In the genomic region with DNA sequence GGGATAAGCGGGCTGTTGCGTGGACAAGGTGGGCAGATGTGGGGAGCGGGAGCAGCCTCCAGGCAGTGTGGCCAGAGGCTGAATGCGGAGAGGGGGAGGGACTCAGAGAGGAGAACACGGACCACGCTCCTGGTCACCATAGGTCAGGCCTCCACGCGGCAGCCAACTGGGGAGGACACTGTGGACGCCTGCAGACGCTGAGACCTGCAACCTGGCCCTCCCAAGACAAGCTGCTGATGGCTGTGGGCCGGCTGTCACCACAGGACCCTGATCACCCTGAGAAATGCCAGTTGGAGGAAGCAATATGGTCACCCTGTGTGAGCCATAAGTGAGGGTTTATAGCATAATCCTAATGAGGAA, we compare ENCODE assay signal across 18 cellular contexts. TPM values are rescaled to one million over a fixed set of nuclear protein-coding genes. Genes with fewer than 3 reads are reported as not detected.
A peak's percentile ranks its signal among the peaks of the same experiment; 100 is the strongest.
DNase-seq lines count a peak whose midpoint lies in the region; ATAC-seq, FAIRE-seq and TF ChIP-seq lines count a peak whose summit lies in the region.
"Had no signal": no experiment of that assay in that cellular context is flagged by ENCODE, and none has a peak within 500 bp of the region (broad histone marks: within the 10 kb centered on the region; RNA-seq: fewer than 3 reads in every experiment).

No MANE protein-coding gene starts in this region.

- H3K9me3 ChIP-seq in H9 (ENCODE audit: control insufficient read depth, low read depth, low read length) (no peaks in the 10 kb centered on the region), GM12878 (replicated peaks; ENCODE audit: control insufficient read depth, insufficient read depth, low read length) (no peaks in the 10 kb centered on the region), HepG2 (ENCODE audit: low read length) (no peaks in the 10 kb centered on the region)
- H3K9me3 ChIP-seq: sigmoid colon, transverse colon had no signal

- H3K4ac ChIP-seq in H9 (ENCODE audit: low read depth, low read length) (no peak overlapping the region), mesendoderm (ENCODE audit: low read depth, low read length) (no peak overlapping the region)

- H2AK5ac ChIP-seq in H9 (ENCODE audit: insufficient read length, low read length) = no peak overlapping the region
- H2AK5ac ChIP-seq in mesendoderm (ENCODE audit: low read length) = no peak overlapping the region

- peak; percentile 17; the same call in 1 of the 2 replicates for TF ChIP-seq POLR2A in GM12878 (IDR thresholded peaks at IDR 0.05; ENCODE audit: low read depth, low read length)
- TF ChIP-seq POLR2A in HepG2 (IDR thresholded peaks at IDR 0.05; ENCODE audit: insufficient read depth in 1 of 2, low read depth in 2 of 2, low read length in 2 of 2) = no peak

- no peaks in the 10 kb centered on the region for H3K27me3 ChIP-seq in H9 (ENCODE audit: insufficient read depth, low read length)
- H3K27me3 ChIP-seq in GM12878 (replicated peaks in 1 of 2; ENCODE audit: control insufficient read depth in 2 of 2, insufficient read depth in 2 of 2, low read length in 1 of 2) = no peaks in the 10 kb centered on the region
- H3K27me3 ChIP-seq in HepG2 (ENCODE audit: control insufficient read depth in 1 of 2, insufficient read depth in 2 of 2, low read length in 2 of 2) = no peaks in the 10 kb centered on the region
- H3K27me3 ChIP-seq in mesendoderm (ENCODE audit: insufficient read depth, low read length, poor library complexity) = no peaks in the 10 kb centered on the region
- H3K27me3 ChIP-seq: sigmoid colon, transverse colon had no signal

- FAIRE-seq in GM12878 (lab: Jason Lieb, UNC) (no peak), HepG2 (lab: Jason Lieb, UNC) (no peak)
- FAIRE-seq: H54 had no signal

- peak overlapping the region; percentile 88 to 95 (median 91); a peak in 6 of 7 replicates for H3K27ac Mint-ChIP-seq in H9
- peak overlapping the region; percentile 75 for H3K27ac Mint-ChIP-seq in stimulated activated effector memory CD8-positive, alpha-beta T cell treated with anti-CD3 and anti-CD28 coated beads, Interleukin-12 subunit alpha, Interleukin-12 subunit beta, amount 100 ng/mL, for 72 hours
- H3K27ac Mint-ChIP-seq: activated naive CD8-positive, alpha-beta T cell treated with anti-CD3 and anti-CD28 coated beads, Interleukin-2, amount 10 ng/mL, durations not matched to agents 7 days and 5 days had no signal

- H2BK15ac ChIP-seq in H9 (ENCODE audit: low read depth, low read length) (no peak overlapping the region), mesendoderm (replicated peaks; ENCODE audit: low read depth) (no peak overlapping the region)

- no peak overlapping the region; the same call in 1 of the 2 replicates for H3K14ac ChIP-seq in H9 (ENCODE audit: insufficient read depth, low read length)

- H3K23ac ChIP-seq in H9 (ENCODE audit: insufficient read length, low read depth, low read length) (no peak overlapping the region), mesendoderm (ENCODE audit: low read length) (no peak overlapping the region)

- H3K4me2 ChIP-seq in H9 (ENCODE audit: insufficient read depth, insufficient read length, low read length) (no peak overlapping the region), GM12878 (ENCODE audit: control insufficient read depth, insufficient read depth) (no peak overlapping the region), HepG2 (ENCODE audit: low read depth, low read length) (no peak overlapping the region), mesendoderm (ENCODE audit: low read length) (no peak overlapping the region)

- no peak overlapping the region for H2BK20ac ChIP-seq in H9 (ENCODE audit: low read depth, low read length, poor library complexity, severe bottlenecking)

- no peak overlapping the region for H2BK120ac ChIP-seq in H9 (ENCODE audit: low read depth, low read length, poor library complexity, severe bottlenecking)
- H2BK120ac ChIP-seq in mesendoderm (ENCODE audit: low read depth, low read length) = no peak overlapping the region

- H3K4me1 Mint-ChIP-seq in H9 = peaks cover 65 to 68% of the 10 kb centered on the region in 2 experiments
- H3K4me1 Mint-ChIP-seq in stimulated activated effector memory CD8-positive, alpha-beta T cell treated with anti-CD3 and anti-CD28 coated beads, Interleukin-12 subunit alpha, Interleukin-12 subunit beta, amount 100 ng/mL, for 72 hours = peaks cover 71% of the 10 kb centered on the region

- H3K79me2 ChIP-seq in H9 (ENCODE audit: insufficient read depth, low read length) (peaks cover 70% of the 10 kb centered on the region; the same call in 1 of the 2 replicates), GM12878 (ENCODE audit: control insufficient read depth, insufficient read depth, low read length) (peaks cover 58% of the 10 kb centered on the region), HepG2 (ENCODE audit: insufficient read depth, low read length) (peaks cover 94% of the 10 kb centered on the region), mesendoderm (ENCODE audit: control insufficient read depth, insufficient read depth, low read length) (peaks cover 94% of the 10 kb centered on the region)

- CTCF ChIA-PET in GM12878 (lab: Yijun Ruan, JAX) (no interaction called here), HepG2 (lab: Yijun Ruan, JAX; ENCODE audit: low intra/inter-chr PET ratio, low total read pairs) (no interaction called here)

- H2AFZ ChIP-seq in H9 (ENCODE audit: low read length) = no peak overlapping the region
- H2AFZ ChIP-seq in GM12878 (ENCODE audit: control insufficient read depth, low read depth, low read length) = no peak overlapping the region
- no peak overlapping the region for H2AFZ ChIP-seq in HepG2 (ENCODE audit: low read length)

- no peaks in the 10 kb centered on the region for H3K27me3 Mint-ChIP-seq in H9 (ENCODE audit: low read depth)
- H3K27me3 Mint-ChIP-seq: activated naive CD8-positive, alpha-beta T cell treated with anti-CD3 and anti-CD28 coated beads, Interleukin-2, amount 10 ng/mL, durations not matched to agents 7 days and 5 days; stimulated activated naive CD8-positive, alpha-beta T cell treated with anti-CD3 and anti-CD28 coated beads, Interleukin-15, amount 100 ng/mL, for 72 hours had no signal

- TF ChIP-seq EP300 in GM12878 (IDR thresholded peaks at IDR 0.05; ENCODE audit: borderline replicate concordance in 1 of 2, control insufficient read depth in 1 of 2, low read depth in 2 of 2, low read length in 2 of 2) (no peak), HepG2 (IDR thresholded peaks at IDR 0.05; ENCODE audit: low read depth in 2 of 2, low read length in 2 of 2) (no peak), HepG2 (CRISPR knock-in tag; IDR thresholded peaks at IDR 0.05; ENCODE audit: borderline replicate concordance) (no peak)

- DNase-seq in H9 = no peak
- no peak for DNase-seq in GM12878 (ENCODE audit: low read depth, low spot score)
- DNase-seq in HepG2 (ENCODE audit: low spot score) = no peak
- DNase-seq in stimulated activated effector memory CD8-positive, alpha-beta T cell treated with anti-CD3 and anti-CD28 coated beads, Interleukin-12 subunit alpha, Interleukin-12 subunit beta, amount 100 ng/mL, for 72 hours (ENCODE audit: low spot score in 2 of 2) = no peak
- DNase-seq in glomerular visceral epithelial cell (ENCODE audit: extremely low spot score) = no peak
- DNase-seq in mesendoderm = no peak
- DNase-seq: activated naive CD8-positive, alpha-beta T cell treated with anti-CD3 and anti-CD28 coated beads, Interleukin-2, amount 10 ng/mL, durations not matched to agents 7 days and 5 days; dermis blood vessel endothelial cell; NCI-H1417; NCI-H526 treated with DMSO at 0.1 percent for 48 hours; occipital lobe; OCI-M1; stimulated activated CD4-positive, alpha-beta T cell treated with anti-CD3 and anti-CD28 coated beads, Interleukin-1b, Interleukin-23, amount 100 ng/mL, for 48 hours; stimulated activated naive CD8-positive, alpha-beta T cell treated with anti-CD3 and anti-CD28 coated beads, Interleukin-15, amount 100 ng/mL, for 72 hours; transverse colon had no signal

- RAD21 ChIA-PET in GM12878 (lab: Charles Lee; ENCODE audit: unreplicated experiment) = interaction anchor here (0.9 kb wide), 1 partner anchor 15 kb away, joined by 3 read pairs; no protein-coding TSS in a partner anchor

- H3K9ac ChIP-seq in H9 (ENCODE audit: extremely low read depth, insufficient read length, low read length) = no peak overlapping the region
- H3K9ac ChIP-seq in GM12878 (ENCODE audit: control insufficient read depth, insufficient read depth, low read length) = no peak overlapping the region
- no peak overlapping the region for H3K9ac ChIP-seq in HepG2 (ENCODE audit: insufficient read depth, low read depth, low read length)
- no peak overlapping the region for H3K9ac ChIP-seq in mesendoderm (ENCODE audit: low read length)

- H3K23me2 ChIP-seq in H9 (ENCODE audit: insufficient read length, low read depth, low read length, poor library complexity, severe bottlenecking) = no peaks in the 10 kb centered on the region

- peaks cover 8% of the 10 kb centered on the region for H4K20me1 ChIP-seq in H9 (ENCODE audit: control insufficient read depth, insufficient read depth, insufficient read length)
- no peaks in the 10 kb centered on the region; the same call in 1 of the 2 replicates for H4K20me1 ChIP-seq in GM12878 (ENCODE audit: control insufficient read depth, insufficient read depth)
- H4K20me1 ChIP-seq in HepG2 (ENCODE audit: insufficient read depth, low read length) = peaks cover 90% of the 10 kb centered on the region

- H3K79me1 ChIP-seq in H9 (ENCODE audit: insufficient read depth, low read depth, low read length, poor library complexity, severe bottlenecking) (peaks cover 8% of the 10 kb centered on the region), mesendoderm (ENCODE audit: low read length) (peaks cover 28% of the 10 kb centered on the region)

- H4K5ac ChIP-seq in H9 (ENCODE audit: insufficient read length, low read depth, low read length) (no peak overlapping the region), mesendoderm (ENCODE audit: low read length) (no peak overlapping the region)

- no peak overlapping the region for H3K27ac ChIP-seq in H9 (ENCODE audit: insufficient read length, low read depth, low read length)
- H3K27ac ChIP-seq in GM12878 (ENCODE audit: control insufficient read depth, insufficient read depth) = no peak overlapping the region
- no peak overlapping the region for H3K27ac ChIP-seq in HepG2 (ENCODE audit: extremely low read length, insufficient read depth, low read length)
- no peak overlapping the region for H3K27ac ChIP-seq in mesendoderm (ENCODE audit: low read depth, low read length)
- H3K27ac ChIP-seq: sigmoid colon, transverse colon had no signal

- no CpG with 5 or more reads among the region's 11 CpGs for WGBS in H9 (ENCODE audit: extremely low coverage, insufficient read length, low lambda C conversion rate)
- 98% methylated on average over 11 of the region's 11 CpGs for WGBS in GM12878 (ENCODE audit: insufficient coverage, insufficient replicate concordance, low lambda C conversion rate, missing lambda C conversion rate)
- 100% methylated on average over 6 of the region's 11 CpGs for WGBS in HepG2 (ENCODE audit: low lambda C conversion rate)
- WGBS in mesendoderm (ENCODE audit: extremely low coverage, insufficient coverage, low lambda C conversion rate) = no CpG with 5 or more reads among the region's 11 CpGs

- no peak overlapping the region for H2BK5ac ChIP-seq in H9 (ENCODE audit: insufficient read length, low read length)
- H2BK5ac ChIP-seq in mesendoderm (ENCODE audit: low read length) = no peak overlapping the region

- H3K4me1 ChIP-seq in H9 (ENCODE audit: insufficient read depth, low read length) = peaks cover 5% of the 10 kb centered on the region; the same call in 1 of the 2 replicates
- peaks cover 46% of the 10 kb centered on the region for H3K4me1 ChIP-seq in GM12878 (ENCODE audit: control insufficient read depth, insufficient read depth, low read length)
- no peaks in the 10 kb centered on the region for H3K4me1 ChIP-seq in HepG2 (ENCODE audit: insufficient read depth, low read length)
- peaks cover 4% of the 10 kb centered on the region for H3K4me1 ChIP-seq in mesendoderm (ENCODE audit: control insufficient read depth, low read depth, low read length)

- BruUV-seq in GM12878 (replicated peaks; lab: Mats Ljungman, UMichigan) (no TSS peak), HepG2 (replicated peaks; lab: Mats Ljungman, UMichigan) (no TSS peak)

- TF ChIP-seq CTCF in H9 (conservative IDR thresholded peaks at IDR 0.05) (no peak), GM12878 (IDR thresholded peaks at IDR 0.05 in 2 of 3, conservative IDR thresholded peaks at IDR 0.05 in 1 of 3; ENCODE audit: control insufficient read depth in 2 of 3, extremely low read depth in 1 of 3, insufficient read depth in 1 of 3, low read depth in 3 of 3, low read length in 3 of 3) (no peak), HepG2 (CRISPR knock-in tag; IDR thresholded peaks at IDR 0.05) (no peak)

- peaks cover 20 to 47% (median 45%) of the 10 kb centered on the region in 3 experiments; a peak in 6 of 7 replicates for H3K36me3 Mint-ChIP-seq in H9 (ENCODE audit: insufficient read depth in 1 of 3, low read depth in 3 of 3)
- H3K36me3 Mint-ChIP-seq in stimulated activated effector memory CD8-positive, alpha-beta T cell treated with anti-CD3 and anti-CD28 coated beads, Interleukin-12 subunit alpha, Interleukin-12 subunit beta, amount 100 ng/mL, for 72 hours = peaks cover 45% of the 10 kb centered on the region
- H3K36me3 Mint-ChIP-seq: activated naive CD8-positive, alpha-beta T cell treated with anti-CD3 and anti-CD28 coated beads, Interleukin-2, amount 10 ng/mL, durations not matched to agents 7 days and 5 days had no signal

- H3K18ac ChIP-seq in H9 (ENCODE audit: insufficient read length, low read depth, low read length) (no peak overlapping the region), mesendoderm (ENCODE audit: low read length) (no peak overlapping the region)

- peaks cover 6 to 36% of the 10 kb centered on the region in 2 experiments; a peak in 3 of 4 replicates for H3K36me3 ChIP-seq in GM12878 (ENCODE audit: control insufficient read depth in 2 of 2, insufficient read depth in 2 of 2, low read length in 1 of 2)
- peaks cover 16 to 35% of the 10 kb centered on the region in 2 experiments for H3K36me3 ChIP-seq in HepG2 (replicated peaks in 1 of 2; ENCODE audit: control insufficient read depth in 1 of 2, insufficient read depth in 2 of 2, low read length in 2 of 2)
- H3K36me3 ChIP-seq in mesendoderm (ENCODE audit: control insufficient read depth, insufficient read depth, low read length) = peaks cover 5% of the 10 kb centered on the region
- H3K36me3 ChIP-seq: transverse colon had no signal

- intact Hi-C loops in GM12878 (cut with micrococcal nuclease; ENCODE audit: unreplicated experiment) = no loop called here
- intact Hi-C loops in HepG2 (cut with micrococcal nuclease; ENCODE audit: unreplicated experiment) = no loop called here

- SMC1A ChIA-PET in GM12878 (lab: Charles Lee; ENCODE audit: uncharacterized antibody, unreplicated experiment) = interaction anchor here (1.7 kb wide), 1 partner anchor 138 kb away, joined by 3 read pairs; no protein-coding TSS in a partner anchor

- H4K91ac ChIP-seq in H9 (ENCODE audit: insufficient read length, low read depth, low read length) = no peak overlapping the region

- no peak overlapping the region for H2BK12ac ChIP-seq in H9 (ENCODE audit: insufficient read length, low read depth, low read length)

- no peak overlapping the region for H3K4me3 Mint-ChIP-seq in H9
- H3K4me3 Mint-ChIP-seq in stimulated activated effector memory CD8-positive, alpha-beta T cell treated with anti-CD3 and anti-CD28 coated beads, Interleukin-12 subunit alpha, Interleukin-12 subunit beta, amount 100 ng/mL, for 72 hours = no peak overlapping the region
- H3K4me3 Mint-ChIP-seq: activated naive CD8-positive, alpha-beta T cell treated with anti-CD3 and anti-CD28 coated beads, Interleukin-2, amount 10 ng/mL, durations not matched to agents 7 days and 5 days; stimulated activated naive CD8-positive, alpha-beta T cell treated with anti-CD3 and anti-CD28 coated beads, Interleukin-15, amount 100 ng/mL, for 72 hours had no signal

- no peak overlapping the region for H3T11ph ChIP-seq in H9 (ENCODE audit: low read length)

- no peak overlapping the region for H3K4me3 ChIP-seq in GM12878
- no peak overlapping the region for H3K4me3 ChIP-seq in HepG2 (replicated peaks in 1 of 3; ENCODE audit: insufficient read depth in 1 of 3, low read depth in 2 of 3, low read length in 3 of 3)
- H3K4me3 ChIP-seq in mesendoderm (ENCODE audit: low read length) = no peak overlapping the region
- H3K4me3 ChIP-seq: sigmoid colon, transverse colon had no signal

- no peak for TF ChIP-seq RAD21 in GM12878 (IDR thresholded peaks at IDR 0.05; ENCODE audit: insufficient read depth, low read depth, low read length)
- no peak for TF ChIP-seq RAD21 in HepG2 (CRISPR knock-in tag; IDR thresholded peaks at IDR 0.05)

- H4K8ac ChIP-seq in H9 (replicated peaks; ENCODE audit: insufficient read length, low read depth, low read length) = no peak overlapping the region
- H4K8ac ChIP-seq in mesendoderm (ENCODE audit: low read depth, low read length) = no peak overlapping the region

- ATAC-seq in GM12878 = no peak
- no peak for ATAC-seq in HepG2
- ATAC-seq in stimulated activated effector memory CD8-positive, alpha-beta T cell treated with anti-CD3 and anti-CD28 coated beads, Interleukin-12 subunit alpha, Interleukin-12 subunit beta, amount 100 ng/mL, for 72 hours = no peak
- no peak for ATAC-seq in HG03108 (IDR thresholded peaks at IDR 0.05; ENCODE audit: unreplicated experiment)
- ATAC-seq: stimulated activated naive CD8-positive, alpha-beta T cell treated with anti-CD3 and anti-CD28 coated beads, Interleukin-15, amount 100 ng/mL, for 72 hours had no signal

- H3K56ac ChIP-seq in H9 (ENCODE audit: insufficient read length, low read depth, low read length) = no peak overlapping the region
- H3K56ac ChIP-seq in mesendoderm (ENCODE audit: low read length) = no peak overlapping the region

- in situ Hi-C loops in GM12878 (cut with MboI) = no loop called here
- in situ Hi-C loops in HepG2 (cut with HindIII; ENCODE audit: extremely low pct_ligation_motif_present, low pct_unique_long_range_greater_than_20kb) = loop anchor here (25.0 kb wide), 1 partner anchor 130 kb away; no protein-coding TSS in a partner anchor

- POLR2A ChIA-PET in GM12878 (lab: Charles Lee) (no interaction called here), HepG2 (lab: Yijun Ruan, JAX) (no interaction called here)

- H3K9me3 Mint-ChIP-seq in H9 = no peaks in the 10 kb centered on the region; a peak in 1 of 5 replicates
- H3K9me3 Mint-ChIP-seq in stimulated activated effector memory CD8-positive, alpha-beta T cell treated with anti-CD3 and anti-CD28 coated beads, Interleukin-12 subunit alpha, Interleukin-12 subunit beta, amount 100 ng/mL, for 72 hours = no peaks in the 10 kb centered on the region
- H3K9me3 Mint-ChIP-seq: activated naive CD8-positive, alpha-beta T cell treated with anti-CD3 and anti-CD28 coated beads, Interleukin-2, amount 10 ng/mL, durations not matched to agents 7 days and 5 days; stimulated activated naive CD8-positive, alpha-beta T cell treated with anti-CD3 and anti-CD28 coated beads, Interleukin-15, amount 100 ng/mL, for 72 hours had no signal

RNA-seq across cellular contexts. Expression of a gene that starts 16.8 kb away (rescaled TPM):
- total RNA-seq in H9 (2021) = 222 and 231 TPM in 2 replicates
- total RNA-seq in GM12878 (2013; cell fraction: nucleolus; rRNA removed) = 365 and 373 TPM in 2 replicates
- 67.6 and 74.7 TPM in 2 replicates for total RNA-seq in GM12878 (2014; rRNA removed)
- 58.9 and 59.4 TPM in 2 replicates for total RNA-seq in GM12878 (2014; rRNA removed; fragmentation: Illumina TruSeq; extraction: Trizol)
- total RNA-seq in GM12878 (2021) = 109 TPM in 2 replicates
- 26.1 TPM for polyA plus RNA-seq in GM12878 (2011; ENCODE audit: low read depth)
- polyA plus RNA-seq in GM12878 (2011; rRNA removed) = 63.6 and 70.6 TPM in 2 replicates
- 70.3 and 92.5 TPM in 2 replicates for polyA plus RNA-seq in GM12878 (2011; cell fraction: cytosol; rRNA removed)
- 197 and 246 TPM in 2 replicates for polyA plus RNA-seq in GM12878 (2011; cell fraction: nucleus; rRNA removed)
- polyA plus RNA-seq in GM12878 (2012) = 41.3 and 58.7 TPM in 2 replicates
- 84.5 and 93.5 TPM in 2 replicates for polyA plus RNA-seq in GM12878 (2014; fragmentation: Illumina TruSeq; extraction: Trizol)
- 1 to 10 TPM; 2.3 to 7.0 TPM for polyA plus RNA-seq in GM12878 (2014; fragmentation: Nextera tagmentation; extraction: Ambion mirVana)
- 94.1 and 94.8 TPM in 2 replicates for polyA plus RNA-seq in GM12878 (2014; rRNA removed)
- 10 to 100 TPM; 60.2 to 82.4 TPM for polyA plus RNA-seq in GM12878 (2016; fragmentation: Nextera tagmentation; extraction: Ambion mirVana)
- polyA minus RNA-seq in GM12878 (2011; rRNA and poly(A)+ RNA removed) = 43.1 and 54.4 TPM in 2 replicates
- 25.0 and 34.6 TPM in 2 replicates for polyA minus RNA-seq in GM12878 (2011; cell fraction: cytosol; rRNA and poly(A)+ RNA removed)
- 71.8 and 93.6 TPM in 2 replicates for polyA minus RNA-seq in GM12878 (2011; cell fraction: nucleus; rRNA and poly(A)+ RNA removed)
- total RNA-seq in HepG2 (2016; rRNA removed; fragmentation: Illumina TruSeq; extraction: Trizol) = 16.0 and 29.8 TPM in 2 replicates
- total RNA-seq in HepG2 (2016; cell fraction: cytosol; rRNA removed; fragmentation: Illumina TruSeq; extraction: Trizol; ENCODE audit: low read depth) = 5.1 and 9.2 TPM in 2 replicates
- 14.3 and 34.5 TPM in 2 replicates for total RNA-seq in HepG2 (2016; cell fraction: insoluble cytoplasmic fraction; rRNA removed; fragmentation: Illumina TruSeq; extraction: Trizol)
- total RNA-seq in HepG2 (2016; cell fraction: membrane; rRNA removed; fragmentation: Illumina TruSeq; extraction: Trizol) = 14.8 and 16.4 TPM in 2 replicates
- total RNA-seq in HepG2 (2016; cell fraction: nucleus; rRNA removed; fragmentation: Illumina TruSeq; extraction: Trizol) = 37.9 and 47.2 TPM in 2 replicates
- polyA plus RNA-seq in HepG2 (2011; rRNA removed) = 90.6 and 115 TPM in 2 replicates
- polyA plus RNA-seq in HepG2 (2011; cell fraction: cytosol; rRNA removed) = 65.4 and 69.9 TPM in 2 replicates
- polyA plus RNA-seq in HepG2 (2011; cell fraction: nucleus; rRNA removed) = 330 and 361 TPM in 2 replicates
- polyA plus RNA-seq in HepG2 (2012) = 104 and 122 TPM in 2 replicates
- polyA plus RNA-seq in HepG2 (2016; cell fraction: cytosol; fragmentation: Illumina TruSeq; extraction: Trizol; ENCODE audit: low read depth) = 3.8 and 4.2 TPM in 2 replicates
- 18.3 and 19.5 TPM in 2 replicates for polyA plus RNA-seq in HepG2 (2016; cell fraction: insoluble cytoplasmic fraction; fragmentation: Illumina TruSeq; extraction: Trizol; ENCODE audit: low read depth)
- polyA plus RNA-seq in HepG2 (2016; cell fraction: membrane; fragmentation: Illumina TruSeq; extraction: Trizol; ENCODE audit: low read depth) = 9.2 and 10.4 TPM in 2 replicates
- polyA plus RNA-seq in HepG2 (2016; cell fraction: nucleus; fragmentation: Illumina TruSeq; extraction: Trizol; ENCODE audit: insufficient read depth, low read depth) = 89.7 and 92.4 TPM in 2 replicates
- polyA minus RNA-seq in HepG2 (2011; rRNA and poly(A)+ RNA removed; ENCODE audit: low replicate concordance) = 56.1 and 65.1 TPM in 2 replicates
- polyA minus RNA-seq in HepG2 (2011; cell fraction: cytosol; rRNA and poly(A)+ RNA removed) = 44.6 and 51.7 TPM in 2 replicates
- 90.3 and 92.4 TPM in 2 replicates for polyA minus RNA-seq in HepG2 (2011; cell fraction: nucleus; rRNA and poly(A)+ RNA removed)
- 135 TPM for polyA plus RNA-seq in mesendoderm (2013, experiment 1 of 2)
- polyA plus RNA-seq in mesendoderm (2013, experiment 2 of 2) = 132 TPM
